Comparison of ENCODE assay signal across 24 cellular contexts in genomic region chr9:94931725-94932124, GRCh38.
DNase-seq lines count a peak whose midpoint lies in the region; ATAC-seq and TF ChIP-seq lines count a peak whose summit lies in the region.
"Had no signal": no experiment of that assay in that cellular context is flagged by ENCODE, and none has a peak within 500 bp of the region (broad histone marks: within the 10 kb centered on the region; RNA-seq: fewer than 3 reads in every experiment).

No MANE protein-coding gene starts in this region.

- TF ChIP-seq CTCF in ascending aorta (IDR thresholded peaks at IDR 0.05) (no peak), thoracic aorta (IDR thresholded peaks at IDR 0.05) (no peak)

- H3K27ac ChIP-seq in ascending aorta (peak overlapping the region; percentile 58 to 75), thoracic aorta (peak overlapping the region; percentile 54 to 81)
- H3K27ac ChIP-seq: BLaER1, brain microvascular endothelial cell had no signal

- H3K4me1 ChIP-seq in ascending aorta (peaks cover under 1 to 26% of the 10 kb centered on the region in 2 donors), thoracic aorta (ENCODE audit: control insufficient read depth in 1 of 2, low read depth in 2 of 2) (peaks cover 20 to 52% of the 10 kb centered on the region in 2 donors)

- H3K4me3 ChIP-seq in ascending aorta, result no peak overlapping the region
- H3K4me3 ChIP-seq in thoracic aorta, result no peak overlapping the region
- H3K4me3 ChIP-seq: BLaER1, HAP-1 had no signal

- H3K36me3 ChIP-seq in ascending aorta (no peaks in the 10 kb centered on the region), thoracic aorta (no peaks in the 10 kb centered on the region)
- H3K36me3 ChIP-seq: brain microvascular endothelial cell, HAP-1 had no signal

- H3K27me3 ChIP-seq in ascending aorta, result no peaks in the 10 kb centered on the region
- no peaks in the 10 kb centered on the region for H3K27me3 ChIP-seq in thoracic aorta (replicated peaks; ENCODE audit: insufficient read depth)
- H3K27me3 ChIP-seq: BLaER1, brain microvascular endothelial cell had no signal

- intact Hi-C loops in ascending aorta (cut with DNase I), result no loop called here

- ATAC-seq in thoracic aorta (ENCODE audit: insufficient number of reproducible peaks, low FRiP score, low read depth) (no peak), HG02610 (IDR thresholded peaks at IDR 0.05; ENCODE audit: unreplicated experiment) (no peak), HG03095 (IDR thresholded peaks at IDR 0.05; ENCODE audit: unreplicated experiment) (no peak)
- ATAC-seq: activated CD4-positive, CD25-positive, alpha-beta regulatory T cell treated with anti-CD3 and anti-CD28 coated beads, Interleukin-2, amount 50 U/mL, for 24 hours; HepG2; natural killer cell treated with Interleukin-12 subunit alpha and Interleukin-12 subunit beta and Interleukin-15 and Interleukin-18, amount 100 ng/mL, for 72 hours; Right ventricle myocardium inferior; SK-N-SH treated with all-trans-retinoic acid at 6 μM for 48 hours had no signal

- DNase-seq in M059J (ENCODE audit: low read depth) (peak; percentile 91), ascending aorta (ENCODE audit: low spot score in 2 of 2) (no peak), islet precursor cell (peak; percentile 79), thoracic aorta (ENCODE audit: low spot score) (no peak), NCI-H2107 (lab: John Stamatoyannopoulos, UW) (no peak)
- DNase-seq: activated CD4-positive, alpha-beta T cell treated with anti-CD3 and anti-CD28 coated beads, Interleukin-2, amount 50 U/mL, for 48 hours; activated naive CD4-positive, alpha-beta T cell treated with anti-CD3 and anti-CD28 coated beads for 36 hours; brain microvascular endothelial cell; effector CD4-positive, alpha-beta T cell; Kasumi-1; NCI-H146; NCI-H510A; stimulated activated CD4-positive, alpha-beta T cell treated with anti-CD3 and anti-CD28 coated beads, Interleukin-15, amount 100 ng/mL, for 24 hours; stimulated activated CD4-positive, alpha-beta T cell treated with anti-CD3 and anti-CD28 coated beads, Interleukin-4, amount 100 ng/mL, for 4 hours; T-helper 2 cell had no signal

- H3K9me3 ChIP-seq in ascending aorta, result no peaks in the 10 kb centered on the region
- H3K9me3 ChIP-seq in thoracic aorta, result no peaks in the 10 kb centered on the region
- H3K9me3 ChIP-seq: BLaER1, HAP-1 had no signal

Comparison
In these comparisons a context has a peak if more than half of its experiments do, and no peak if none do; other contexts are left out.
1. DNase-seq: peak in M059J (single experiment) and islet precursor cell (single experiment); none in ascending aorta (0 of 2), thoracic aorta (single experiment) and NCI-H2107 (single experiment).